ENCODE assay signal across 33 cellular contexts in genomic region chr2:25872134-25872533, GRCh38.
"Had no signal": no experiment of that assay in that cellular context is flagged by ENCODE, and none has a peak within 500 bp of the region (broad histone marks: within the 10 kb centered on the region; RNA-seq: fewer than 3 reads in every experiment).

No MANE protein-coding gene starts in this region.

- H3K4me3 ChIP-seq: PC-9 had no signal

- H3K4me3 Mint-ChIP-seq: activated CD4-positive, alpha-beta T cell treated with anti-CD3 and anti-CD28 coated beads, Interleukin-2, amount 10 ng/mL, durations not matched to agents 24 days and 14 days; activated CD8-positive, alpha-beta T cell treated with anti-CD3 and anti-CD28 coated beads, Interleukin-2, amount 10 ng/mL, durations not matched to agents 7 days and 5 days; activated naive CD4-positive, alpha-beta T cell treated with anti-CD3 and anti-CD28 coated beads, Interleukin-2, amount 50 U/mL, for 24 hours; activated naive CD8-positive, alpha-beta T cell treated with anti-CD3 and anti-CD28 coated beads, Interleukin-2, amount 50 U/mL, for 24 hours; T-cell had no signal

- H3K27me3 Mint-ChIP-seq: activated CD4-positive, alpha-beta T cell treated with anti-CD3 and anti-CD28 coated beads, Interleukin-2, amount 10 ng/mL, durations not matched to agents 24 days and 14 days; activated naive CD4-positive, alpha-beta T cell treated with anti-CD3 and anti-CD28 coated beads, Interleukin-2, amount 50 U/mL, for 24 hours; activated naive CD8-positive, alpha-beta T cell treated with anti-CD3 and anti-CD28 coated beads, Interleukin-2, amount 50 U/mL, for 24 hours; T-cell had no signal

- H3K27ac ChIP-seq: PC-9, RWPE1, WERI-Rb-1 had no signal

- H3K9me3 Mint-ChIP-seq: activated CD4-positive, alpha-beta T cell treated with anti-CD3 and anti-CD28 coated beads, Interleukin-2, amount 10 ng/mL, durations not matched to agents 24 days and 14 days; activated naive CD4-positive, alpha-beta T cell treated with anti-CD3 and anti-CD28 coated beads, Interleukin-2, amount 50 U/mL, for 24 hours; activated naive CD8-positive, alpha-beta T cell treated with anti-CD3 and anti-CD28 coated beads, Interleukin-2, amount 50 U/mL, for 24 hours; activated T-helper 2 cell treated with anti-CD3 and anti-CD28 coated beads, Interferon-gamma antibody, Interleukin-2, Interleukin-4, amounts not matched to agents 10 μg/mL and 5 μg/mL and 100 μg/mL, durations not matched to agents 14 hours and 24 hours and 36 hours; brain; T-cell had no signal

- ATAC-seq: activated CD8-positive, alpha-beta T cell treated with anti-CD3 and anti-CD28 coated beads, Interleukin-2, amount 10 ng/mL, durations not matched to agents 7 days and 5 days; activated naive CD8-positive, alpha-beta T cell treated with anti-CD3 and anti-CD28 coated beads, Interleukin-2, amount 50 U/mL, for 24 hours; Right ventricle myocardium inferior; SK-N-SH treated with all-trans-retinoic acid at 6 μM for 48 hours; T-cell had no signal

- H3K27ac Mint-ChIP-seq: activated CD4-positive, alpha-beta T cell treated with anti-CD3 and anti-CD28 coated beads, Interleukin-2, amount 10 ng/mL, durations not matched to agents 24 days and 14 days; activated CD8-positive, alpha-beta T cell treated with anti-CD3 and anti-CD28 coated beads, Interleukin-2, amount 10 ng/mL, durations not matched to agents 7 days and 5 days; activated naive CD4-positive, alpha-beta T cell treated with anti-CD3 and anti-CD28 coated beads, Interleukin-2, amount 50 U/mL, for 24 hours; activated naive CD8-positive, alpha-beta T cell treated with anti-CD3 and anti-CD28 coated beads, Interleukin-2, amount 50 U/mL, for 24 hours; activated T-helper 2 cell treated with anti-CD3 and anti-CD28 coated beads, Interferon-gamma antibody, Interleukin-2, Interleukin-4, amounts not matched to agents 10 μg/mL and 5 μg/mL and 100 μg/mL, durations not matched to agents 14 hours and 24 hours and 36 hours; brain; T-cell had no signal

- DNase-seq: activated CD4-positive, alpha-beta T cell treated with anti-CD3 and anti-CD28 coated beads, Interleukin-2, amount 10 ng/mL, durations not matched to agents 24 days and 14 days; activated CD4-positive, alpha-beta T cell treated with anti-CD3 and anti-CD28 coated beads, Interleukin-2, amount 50 U/mL, for 48 hours; activated CD8-positive, alpha-beta memory T cell treated with anti-CD3 and anti-CD28 coated beads, Interleukin-2, amount 50 U/mL, for 48 hours; activated CD8-positive, alpha-beta T cell treated with anti-CD3 and anti-CD28 coated beads, Interleukin-2, amount 10 ng/mL, durations not matched to agents 7 days and 5 days; activated gamma-delta T cell; activated naive CD4-positive, alpha-beta T cell treated with Interleukin-2 at 50 U/mL for 16 hours; activated naive CD8-positive, alpha-beta T cell treated with anti-CD3 and anti-CD28 coated beads, Interleukin-2, amount 50 U/mL, for 24 hours; anterior cingulate cortex; Kasumi-1; KG1; NCI-H1092 treated with DMSO at 0.1 percent for 48 hours; NCI-H1417; NCI-H146; NCI-H187; NCI-H2029 treated with DMSO at 0.1 percent for 48 hours; NCI-H2107; NCI-H2171; NCI-H510A; NCI-H526; NCI-H748 treated with DMSO at 0.1 percent for 48 hours; NK-92 treated with Interleukin-12 subunit alpha and Interleukin-12 subunit beta, amount 100 ng/mL, for 24 hours; PC-9; SIG-M5; T-cell; T-helper 2 cell; T-helper 9 cell; WERI-Rb-1 had no signal
